40 cellular contexts compared by ENCODE assay signal in the genomic region with DNA sequence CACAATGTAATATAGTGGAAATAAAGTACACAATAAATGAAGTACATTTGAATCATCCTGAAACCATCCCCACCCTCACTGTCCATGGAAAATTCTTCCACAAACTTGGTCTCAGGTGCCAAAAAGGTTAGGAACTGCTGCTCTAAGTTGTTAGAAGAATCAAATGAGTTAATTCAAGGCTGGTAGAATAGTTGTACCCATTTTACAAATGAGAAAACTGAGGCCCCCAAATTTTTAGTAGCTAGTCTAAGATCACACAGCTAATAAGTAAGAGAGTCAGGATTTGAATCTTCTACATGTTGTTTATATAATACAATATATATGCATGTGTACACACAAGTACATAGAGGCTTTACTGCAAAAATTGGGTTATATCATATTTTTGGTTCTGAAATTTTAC.
"Had no signal": no experiment of that assay in that cellular context is flagged by ENCODE, and none has a peak within 500 bp of the region (broad histone marks: within the 10 kb centered on the region; RNA-seq: fewer than 3 reads in every experiment).

No MANE protein-coding gene starts in this region.

- H3K4me3 ChIP-seq: adrenal gland, ascending aorta, body of pancreas, breast epithelium, cardiac muscle cell had no signal

- ATAC-seq: activated naive CD4-positive, alpha-beta T cell treated with anti-CD3 and anti-CD28 coated beads, Interleukin-2, amount 50 U/mL, for 72 hours; activated naive CD8-positive, alpha-beta T cell treated with anti-CD3 and anti-CD28 coated beads, Interleukin-2, amount 50 U/mL, for 24 hours; activated T-cell treated with anti-CD3 and anti-CD28 coated beads, Interleukin-2, amount 50 U/mL, for 4 hours; activated T-cell treated with anti-CD3 and anti-CD28 coated beads, Interleukin-2, amount 50 U/mL, for 72 hours; body of pancreas had no signal

- H3K27ac Mint-ChIP-seq: activated naive CD4-positive, alpha-beta T cell treated with anti-CD3 and anti-CD28 coated beads for 36 hours; activated naive CD4-positive, alpha-beta T cell treated with anti-CD3 and anti-CD28 coated beads, Interleukin-2, amount 10 ng/mL, durations not matched to agents 7 days and 5 days; activated naive CD4-positive, alpha-beta T cell treated with anti-CD3 and anti-CD28 coated beads, Interleukin-2, amount 50 U/mL, for 24 hours; activated naive CD4-positive, alpha-beta T cell treated with anti-CD3 and anti-CD28 coated beads, Interleukin-2, amount 50 U/mL, for 72 hours; activated naive CD8-positive, alpha-beta T cell; activated naive CD8-positive, alpha-beta T cell treated with anti-CD3 and anti-CD28 coated beads for 36 hours; activated naive CD8-positive, alpha-beta T cell treated with anti-CD3 and anti-CD28 coated beads, Interleukin-2, amount 10 ng/mL, durations not matched to agents 7 days and 5 days; activated naive CD8-positive, alpha-beta T cell treated with anti-CD3 and anti-CD28 coated beads, Interleukin-2, amount 50 U/mL, for 24 hours; activated T-cell treated with anti-CD3 and anti-CD28 coated beads, Interleukin-2, amount 50 U/mL, for 24 hours; activated T-cell treated with anti-CD3 and anti-CD28 coated beads, Interleukin-2, amount 50 U/mL, for 72 hours; activated T-helper 1 cell treated with anti-CD3 and anti-CD28 coated beads, Interleukin-12 subunit alpha, Interleukin-12 subunit beta, Interleukin-2, Interleukin-4 antibody, amounts not matched to agents 30 ng/mL and 10 ng/mL and 1 ng/mL, durations not matched to agents 14 hours and 24 hours and 36 hours; activated T-helper 17 cell treated with anti-CD3 and anti-CD28 coated beads, Interleukin-2, amount 50 U/mL, for 72 hours; activated T-helper 2 cell treated with anti-CD3 and anti-CD28 coated beads, Interferon-gamma antibody, Interleukin-2, Interleukin-4, amounts not matched to agents 10 μg/mL and 5 μg/mL and 100 μg/mL, durations not matched to agents 14 hours and 24 hours and 36 hours; brain had no signal

- H3K4me1 ChIP-seq: adrenal gland, ascending aorta, body of pancreas, breast epithelium had no signal

- H3K27me3 ChIP-seq: adrenal gland, ascending aorta, body of pancreas, brain microvascular endothelial cell, breast epithelium, cardiac muscle cell had no signal

- DNase-seq: activated effector memory CD4-positive, alpha-beta T cell treated with anti-CD3 and anti-CD28 coated beads, Interleukin-2, amount 50 U/mL, for 16 hours; activated effector memory CD4-positive, alpha-beta T cell treated with Interleukin-2 at 50 U/mL for 16 hours; activated gamma-delta T cell; activated gamma-delta T cell treated with Interleukin-2 at 50 U/mL for 16 hours; activated naive CD4-positive, alpha-beta T cell; activated naive CD4-positive, alpha-beta T cell treated with anti-CD3 and anti-CD28 coated beads for 36 hours; activated naive CD4-positive, alpha-beta T cell treated with anti-CD3 and anti-CD28 coated beads, Interleukin-2, amount 10 ng/mL, durations not matched to agents 7 days and 5 days; activated naive CD4-positive, alpha-beta T cell treated with anti-CD3 and anti-CD28 coated beads, Interleukin-2, amount 50 U/mL, for 16 hours; activated naive CD4-positive, alpha-beta T cell treated with Interleukin-2 at 50 U/mL for 16 hours; activated naive CD8-positive, alpha-beta T cell treated with anti-CD3 and anti-CD28 coated beads for 36 hours; activated naive CD8-positive, alpha-beta T cell treated with anti-CD3 and anti-CD28 coated beads, Interleukin-2, amount 10 ng/mL, durations not matched to agents 7 days and 5 days; activated naive CD8-positive, alpha-beta T cell treated with anti-CD3 and anti-CD28 coated beads, Interleukin-2, amount 50 U/mL, for 24 hours; activated T-cell treated with anti-CD3 and anti-CD28 coated beads, Interleukin-2, amount 50 U/mL, for 24 hours; activated T-cell treated with anti-CD3 and anti-CD28 coated beads, Interleukin-2, amount 50 U/mL, for 4 hours; activated T-cell treated with anti-CD3 and anti-CD28 coated beads, Interleukin-2, amount 50 U/mL, for 48 hours; activated T-cell treated with anti-CD3 and anti-CD28 coated beads, Interleukin-2, amount 50 U/mL, for 72 hours; adrenal gland; amniotic stem cell; amygdala; anterior cingulate cortex; aorta; body of pancreas; brain microvascular endothelial cell; caudate nucleus; central memory CD4-positive, alpha-beta T cell; cerebellar nuclear complex had no signal

- H3K9me3 Mint-ChIP-seq: activated naive CD4-positive, alpha-beta T cell treated with anti-CD3 and anti-CD28 coated beads, Interleukin-2, amount 50 U/mL, for 24 hours; activated naive CD8-positive, alpha-beta T cell treated with anti-CD3 and anti-CD28 coated beads, Interleukin-2, amount 50 U/mL, for 24 hours; activated T-cell treated with anti-CD3 and anti-CD28 coated beads, Interleukin-2, amount 50 U/mL, for 24 hours; activated T-helper 17 cell treated with anti-CD3 and anti-CD28 coated beads, Interleukin-2, amount 50 U/mL, for 72 hours had no signal

- H3K4me1 Mint-ChIP-seq: activated naive CD4-positive, alpha-beta T cell treated with anti-CD3 and anti-CD28 coated beads, Interleukin-2, amount 10 ng/mL, durations not matched to agents 7 days and 5 days; brain had no signal

- H3K27ac ChIP-seq: adrenal gland, ascending aorta, body of pancreas, brain microvascular endothelial cell, breast epithelium, cardiac muscle cell had no signal

- FAIRE-seq: astrocyte, bronchial epithelial cell, colon had no signal

- H3K9me3 ChIP-seq: adrenal gland, ascending aorta, body of pancreas had no signal

- H3K36me3 ChIP-seq: adrenal gland, breast epithelium, cardiac muscle cell had no signal

- H3K4me3 Mint-ChIP-seq: activated naive CD4-positive, alpha-beta T cell treated with anti-CD3 and anti-CD28 coated beads for 36 hours; activated naive CD4-positive, alpha-beta T cell treated with anti-CD3 and anti-CD28 coated beads, Interleukin-2, amount 10 ng/mL, durations not matched to agents 7 days and 5 days; activated naive CD4-positive, alpha-beta T cell treated with anti-CD3 and anti-CD28 coated beads, Interleukin-2, amount 50 U/mL, for 24 hours; activated naive CD8-positive, alpha-beta T cell; activated naive CD8-positive, alpha-beta T cell treated with anti-CD3 and anti-CD28 coated beads for 36 hours; activated naive CD8-positive, alpha-beta T cell treated with anti-CD3 and anti-CD28 coated beads, Interleukin-2, amount 10 ng/mL, durations not matched to agents 7 days and 5 days; activated naive CD8-positive, alpha-beta T cell treated with anti-CD3 and anti-CD28 coated beads, Interleukin-2, amount 50 U/mL, for 24 hours; activated T-cell treated with anti-CD3 and anti-CD28 coated beads, Interleukin-2, amount 50 U/mL, for 24 hours; activated T-cell treated with anti-CD3 and anti-CD28 coated beads, Interleukin-2, amount 50 U/mL, for 4 hours; activated T-cell treated with anti-CD3 and anti-CD28 coated beads, Interleukin-2, amount 50 U/mL, for 72 hours; activated T-helper 1 cell treated with anti-CD3 and anti-CD28 coated beads, Interleukin-12 subunit alpha, Interleukin-12 subunit beta, Interleukin-2, Interleukin-4 antibody, amounts not matched to agents 30 ng/mL and 10 ng/mL and 1 ng/mL, durations not matched to agents 14 hours and 24 hours and 36 hours; activated T-helper 17 cell treated with anti-CD3 and anti-CD28 coated beads, Interleukin-2, amount 50 U/mL, for 72 hours; brain; central memory CD8-positive, alpha-beta T cell had no signal
